8 cellular contexts compared by ENCODE assay signal in genomic region chr11:15208570-15209222, GRCh38.
DNase-seq lines count a peak whose midpoint lies in the region; ATAC-seq lines count a peak whose summit lies in the region.

No MANE protein-coding gene starts in this region.

- intact Hi-C loops in left colon (cut with DNase I, micrococcal nuclease) = loop anchor here (2.0 to 10.0 kb wide), 3 partner anchors 106 to 304 kb away; no protein-coding TSS in a partner anchor

- H3K27ac Mint-ChIP-seq in central memory CD8-positive, alpha-beta T cell (ENCODE audit: low read depth) = no peak overlapping the region

- no peak overlapping the region for H3K4me3 Mint-ChIP-seq in central memory CD8-positive, alpha-beta T cell

- peaks cover 1% of the 10 kb centered on the region for H3K36me3 Mint-ChIP-seq in central memory CD8-positive, alpha-beta T cell (ENCODE audit: insufficient read depth)

- peaks cover 14% of the 10 kb centered on the region for H3K27me3 Mint-ChIP-seq in central memory CD8-positive, alpha-beta T cell

- ATAC-seq in GM18861 (IDR thresholded peaks at IDR 0.05; ENCODE audit: unreplicated experiment) (peak; percentile 85), HG03039 (IDR thresholded peaks at IDR 0.05; ENCODE audit: unreplicated experiment) (peak; percentile 91), left colon (peak; percentile 90)
- peak; percentile 80 for ATAC-seq in central memory CD8-positive, alpha-beta T cell (replicated peaks; ENCODE audit: extremely low read depth, poor library complexity, severe bottlenecking)

- no peaks in the 10 kb centered on the region for H3K4me1 Mint-ChIP-seq in central memory CD8-positive, alpha-beta T cell

- DNase-seq in AG20443 (ENCODE audit: low spot score) = peak; percentile 91
- peak; percentile 47 for DNase-seq in NCI-H2107 treated with DMSO at 0.1 percent for 48 hours (lab: John Stamatoyannopoulos, UW; ENCODE audit: unreplicated experiment)
- DNase-seq in activated CD4-positive, alpha-beta T cell treated with anti-CD3 and anti-CD28 coated beads for 24 hours (ENCODE audit: low read depth in 2 of 2) = peak; percentile 62 to 68
- peak; percentile 42 to 61 for DNase-seq in central memory CD8-positive, alpha-beta T cell (ENCODE audit: low spot score in 2 of 2)
- DNase-seq in left colon = peak; percentile 43 to 79
- DNase-seq in stimulated activated CD4-positive, alpha-beta T cell treated with anti-CD3 and anti-CD28 coated beads, Interleukin-4, amount 100 ng/mL, for 4 hours = peak; percentile 56 to 66

- H3K9me3 Mint-ChIP-seq in central memory CD8-positive, alpha-beta T cell = no peaks in the 10 kb centered on the region

Comparison
In these comparisons a context has a peak if more than half of its experiments do, and no peak if none do; other contexts are left out.
1. Peak in every context shown above with its lines: DNase-seq and ATAC-seq.